ENCODE assay signal across 17 cellular contexts in the genomic region with DNA sequence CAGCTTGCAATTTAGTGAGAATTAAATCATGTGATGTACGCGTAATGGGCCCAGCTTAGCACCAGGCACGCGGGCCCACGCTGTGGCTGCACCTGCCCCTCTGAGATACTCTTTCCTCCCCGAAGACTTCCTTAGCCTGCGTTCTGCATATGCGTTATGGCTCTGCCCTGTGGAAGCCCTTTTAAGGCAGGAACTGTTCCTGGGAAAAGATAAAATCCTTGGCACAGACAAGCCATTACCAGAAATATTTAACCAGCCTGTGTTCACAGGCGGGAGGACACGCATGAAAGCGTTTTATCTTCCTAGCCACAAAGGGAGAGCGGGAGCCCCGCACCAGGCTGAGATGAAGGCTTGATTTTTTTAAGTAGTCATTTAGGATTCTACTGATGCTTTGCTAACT.
"Had no signal": no experiment of that assay in that cellular context is flagged by ENCODE, and none has a peak within 500 bp of the region (broad histone marks: within the 10 kb centered on the region; RNA-seq: fewer than 3 reads in every experiment).

No MANE protein-coding gene starts in this region.

- ATAC-seq: naive thymus-derived CD4-positive, alpha-beta T cell; upper lobe of right lung had no signal

- H3K79me2 ChIP-seq: hepatocyte had no signal

- H2AFZ ChIP-seq: hepatocyte had no signal

- H3K4me1 Mint-ChIP-seq: activated B cell treated with CpG ODN at 0.5 μM for 24 hours; activated CD4-positive, alpha-beta T cell treated with anti-CD3 and anti-CD28 coated beads, Interleukin-2, amount 10 ng/mL, durations not matched to agents 24 days and 14 days; naive thymus-derived CD4-positive, alpha-beta T cell had no signal

- H3K9me3 ChIP-seq: colonic mucosa, prostate gland, sigmoid colon, suprapubic skin, upper lobe of right lung had no signal

- H3K9me3 Mint-ChIP-seq: activated B cell treated with CpG ODN at 0.5 μM for 24 hours; activated CD4-positive, alpha-beta T cell treated with anti-CD3 and anti-CD28 coated beads, Interleukin-2, amount 10 ng/mL, durations not matched to agents 24 days and 14 days; T-helper 1 cell treated with Interleukin-12 subunit alpha and Interleukin-12 subunit beta and Interleukin-4 antibody, amounts not matched to agents 30 μg/mL and 1 μg/mL, for 36 hours had no signal

- H3K4me2 ChIP-seq: hepatocyte had no signal

- H3K27me3 ChIP-seq: colonic mucosa, hepatocyte, sigmoid colon, upper lobe of right lung had no signal

- H3K36me3 ChIP-seq: colonic mucosa, prostate gland, sigmoid colon, suprapubic skin, upper lobe of right lung had no signal

- DNase-seq: activated B cell treated with CpG ODN at 0.5 μM for 24 hours; activated CD4-positive, alpha-beta T cell treated with anti-CD3 and anti-CD28 coated beads, Interleukin-2, amount 10 ng/mL, durations not matched to agents 24 days and 14 days; activated naive CD4-positive, alpha-beta T cell treated with Interleukin-2 at 50 U/mL for 16 hours; caudate nucleus; colonic mucosa; effector CD4-positive, alpha-beta T cell; midbrain; naive thymus-derived CD4-positive, alpha-beta T cell; sigmoid colon; stimulated activated CD4-positive, alpha-beta T cell treated with anti-CD3 and anti-CD28 coated beads, Interleukin-2, amount 100 ng/mL, for 48 hours; stimulated activated naive CD4-positive, alpha-beta T cell treated with Interleukin-2 at 50 U/mL for 16 hours; upper lobe of right lung had no signal

- H3K4me1 ChIP-seq: colonic mucosa, sigmoid colon, suprapubic skin, upper lobe of right lung had no signal

- H3K27ac ChIP-seq: colonic mucosa, hepatocyte, prostate gland, sigmoid colon, suprapubic skin, upper lobe of right lung had no signal

- H3K36me3 Mint-ChIP-seq: naive thymus-derived CD4-positive, alpha-beta T cell had no signal

- H3K4me3 ChIP-seq: colonic mucosa, hepatocyte, lung, prostate gland, sigmoid colon, suprapubic skin, upper lobe of right lung had no signal

- H3K4me3 Mint-ChIP-seq: activated B cell treated with CpG ODN at 0.5 μM for 24 hours; activated CD4-positive, alpha-beta T cell treated with anti-CD3 and anti-CD28 coated beads, Interleukin-2, amount 10 ng/mL, durations not matched to agents 24 days and 14 days; naive thymus-derived CD4-positive, alpha-beta T cell; T-helper 1 cell treated with Interleukin-12 subunit alpha and Interleukin-12 subunit beta and Interleukin-4 antibody, amounts not matched to agents 30 μg/mL and 1 μg/mL, for 36 hours had no signal

- H3K27ac Mint-ChIP-seq: activated B cell treated with CpG ODN at 0.5 μM for 24 hours; activated CD4-positive, alpha-beta T cell treated with anti-CD3 and anti-CD28 coated beads, Interleukin-2, amount 10 ng/mL, durations not matched to agents 24 days and 14 days; naive thymus-derived CD4-positive, alpha-beta T cell; T-helper 1 cell treated with Interleukin-12 subunit alpha and Interleukin-12 subunit beta and Interleukin-4 antibody, amounts not matched to agents 30 μg/mL and 1 μg/mL, for 36 hours had no signal
